ENCODE assay signal across 1 cellular context in genomic region chr6:40972814-40973213, GRCh38.
TF ChIP-seq lines count a peak whose summit lies in the region.

No MANE protein-coding gene starts in this region.

TF ChIP-seq in WTC11, 78 proteins besides CTCF, POLR2A, EP300 and RAD21 (continued from another document):
- TF ChIP-seq FOXP4 (CRISPR knock-in tag; IDR thresholded peaks at IDR 0.05), result no peak
- TF ChIP-seq ELF4 (CRISPR knock-in tag; IDR thresholded peaks at IDR 0.05; ENCODE audit: low read depth), result no peak
- TF ChIP-seq NFYB (CRISPR knock-in tag; conservative IDR thresholded peaks at IDR 0.05; ENCODE audit: low read depth), result no peak
- no peak for TF ChIP-seq SOX15 (CRISPR knock-in tag; IDR thresholded peaks at IDR 0.05)
- no peak for TF ChIP-seq FOXJ3 (CRISPR knock-in tag; IDR thresholded peaks at IDR 0.05; ENCODE audit: borderline replicate concordance)
- no peak for TF ChIP-seq E2F5 (CRISPR knock-in tag; IDR thresholded peaks at IDR 0.05)
- no peak for TF ChIP-seq MLX (CRISPR knock-in tag; IDR thresholded peaks at IDR 0.05)
